In the genomic region with DNA sequence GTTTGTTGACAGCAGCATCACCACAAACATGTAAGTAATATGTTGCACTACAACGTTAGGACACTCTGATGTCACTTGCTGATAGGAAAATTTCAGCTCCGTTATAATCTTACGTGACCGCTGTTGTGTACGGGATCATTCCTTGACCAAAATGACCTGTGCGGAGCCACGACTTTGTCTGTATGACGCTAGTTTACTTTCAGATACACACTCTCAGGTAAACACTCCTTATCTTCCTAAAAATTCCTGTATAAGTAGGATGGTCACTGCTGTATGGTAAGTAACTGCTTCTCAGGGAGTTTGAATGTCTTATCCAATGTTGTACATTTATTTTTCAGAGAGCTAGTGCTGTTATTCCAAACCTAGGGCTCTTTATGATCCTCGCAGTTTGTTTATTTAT, we compare ENCODE assay signal across 23 cellular contexts.
"Had no signal": no experiment of that assay in that cellular context is flagged by ENCODE, and none has a peak within 500 bp of the region (broad histone marks: within the 10 kb centered on the region; RNA-seq: fewer than 3 reads in every experiment).

No MANE protein-coding gene starts in this region.

- DNase-seq: activated CD4-positive, alpha-beta T cell treated with anti-CD3 and anti-CD28 coated beads for 4 hours; activated CD4-positive, alpha-beta T cell treated with anti-CD3 and anti-CD28 coated beads, Interleukin-2, amount 50 U/mL, for 48 hours; activated CD8-positive, alpha-beta memory T cell treated with anti-CD3 and anti-CD28 coated beads, Interleukin-2, amount 50 U/mL, for 4 hours; activated gamma-delta T cell treated with Interleukin-2 at 50 U/mL for 16 hours; activated naive CD4-positive, alpha-beta T cell treated with anti-CD3 and anti-CD28 coated beads, Interleukin-2, amount 50 U/mL, for 16 hours; activated T-cell treated with anti-CD3 and anti-CD28 coated beads, Interleukin-2, amount 50 U/mL, for 1 hour; amniotic stem cell; effector CD8-positive, alpha-beta T cell; esophagus squamous epithelium; foreskin melanocyte; left lung; lower lobe of right lung; mesenchymal stem cell; naive thymus-derived CD8-positive, alpha-beta T cell; posterior cingulate gyrus; right cardiac atrium; spleen; stimulated activated naive CD4-positive, alpha-beta T cell; T-helper 9 cell; transverse colon had no signal

- H3K36me3 ChIP-seq: breast epithelium, esophagus squamous epithelium, left lung, lower lobe of right lung, spleen, transverse colon had no signal

- H3K36me3 Mint-ChIP-seq: naive thymus-derived CD8-positive, alpha-beta T cell had no signal

- H3K4me1 Mint-ChIP-seq: naive thymus-derived CD8-positive, alpha-beta T cell had no signal

- H3K27me3 ChIP-seq: breast epithelium, esophagus squamous epithelium, left lung, spleen, transverse colon had no signal

- H3K27ac ChIP-seq: breast epithelium, epithelial cell of prostate, esophagus squamous epithelium, left lung, lower lobe of right lung, spleen, transverse colon, VCaP had no signal

- H3K4me1 ChIP-seq: breast epithelium, esophagus squamous epithelium, left lung, lower lobe of right lung, spleen, transverse colon had no signal

- H3K4me3 ChIP-seq: breast epithelium, esophagus squamous epithelium, left lung, lower lobe of right lung, spleen, transverse colon had no signal

- H3K9me3 ChIP-seq: breast epithelium, esophagus squamous epithelium, left lung, lower lobe of right lung, spleen, transverse colon had no signal

- H3K27me3 Mint-ChIP-seq: naive thymus-derived CD8-positive, alpha-beta T cell had no signal

- ATAC-seq: left lung; lower lobe of right lung; naive thymus-derived CD8-positive, alpha-beta T cell; right cardiac atrium had no signal

- H3K4me3 Mint-ChIP-seq: naive thymus-derived CD8-positive, alpha-beta T cell had no signal

- H3K27ac Mint-ChIP-seq: naive thymus-derived CD8-positive, alpha-beta T cell had no signal
